ENCODE assay signal across 8 cellular contexts in the genomic region with DNA sequence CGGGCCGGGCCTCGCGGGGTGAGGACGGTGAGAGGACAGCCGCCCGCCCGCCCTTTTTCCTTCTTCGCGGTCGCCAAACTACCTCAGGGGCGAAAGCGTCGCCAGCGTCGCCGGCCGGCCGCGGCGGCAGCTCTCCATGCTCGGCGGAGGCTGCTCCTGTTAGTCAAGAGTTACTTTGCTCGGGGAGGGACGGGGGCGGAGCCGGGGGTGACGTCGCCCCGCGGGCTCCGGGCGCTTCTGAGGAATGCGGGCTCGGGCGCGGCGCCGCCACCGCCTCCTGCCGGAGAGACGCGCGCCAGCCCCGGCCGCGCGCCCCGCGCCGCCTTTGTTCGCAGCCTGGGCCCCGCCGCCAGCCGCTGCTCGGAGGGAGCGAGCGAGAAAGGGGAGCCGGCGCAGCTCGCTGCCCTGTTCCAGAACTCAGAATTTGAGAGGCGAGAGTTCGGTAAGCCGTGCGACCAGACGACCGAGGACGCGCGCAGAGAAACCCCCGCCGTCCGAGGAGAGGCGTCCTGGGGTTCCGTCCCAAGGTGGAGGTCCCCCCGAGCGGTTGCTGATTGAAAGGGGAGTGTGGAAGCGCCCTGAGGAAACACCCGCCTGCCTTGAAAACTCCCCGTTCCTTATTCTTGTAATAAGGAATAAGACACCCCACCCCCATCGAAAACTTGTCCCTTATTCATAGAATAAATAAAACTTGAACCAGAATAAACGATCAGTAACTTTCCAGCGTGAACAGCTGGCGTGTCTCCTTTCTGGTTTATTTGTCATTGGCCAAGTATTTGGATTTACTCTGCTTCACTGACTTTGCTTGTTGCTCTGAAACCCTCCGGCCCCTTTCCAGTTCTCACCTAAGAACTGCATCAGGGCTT. TPM values are rescaled to one million over a fixed set of nuclear protein-coding genes. Genes with fewer than 3 reads are reported as not detected.
A peak's percentile ranks its signal among the peaks of the same experiment; 100 is the strongest.
DNase-seq lines count a peak whose midpoint lies in the region; TF ChIP-seq lines count a peak whose summit lies in the region.

A gene (minus strand): TSS at position 164 of the 866 bp plus-strand sequence. CDS start 241 bp downstream, outside the sequence.

- no peaks in the 10 kb centered on the region for H3K27me3 ChIP-seq in mammary epithelial cell (ENCODE audit: insufficient read depth, low read length)

- peak within 1 kb of the TSS; percentile 88 for H3K4me3 ChIP-seq in HFF-Myc (replicated peaks; ENCODE audit: low read depth, low read length)
- peak within 1 kb of the TSS; percentile 95 for H3K4me3 ChIP-seq in WI38 (ENCODE audit: low read depth, low read length)
- H3K4me3 ChIP-seq in mammary epithelial cell (replicated peaks in 1 of 3; ENCODE audit: insufficient read depth in 1 of 3, low read depth in 2 of 3, low read length in 3 of 3), result peak within 1 kb of the TSS; percentile 91 to 100 (median 98)
- peak within 1 kb of the TSS; percentile 49 to 88 (median 73) for H3K4me3 ChIP-seq in skin epidermis

- no peak for DNase-seq in HFF-Myc (ENCODE audit: extremely low read depth, low read depth)
- DNase-seq in NCI-H1048 (lab: John Stamatoyannopoulos, UW), result peak; percentile 69
- DNase-seq in mammary epithelial cell, result peak; percentile 91
- peak; percentile 88 for DNase-seq in iPS-NIHi11 (ENCODE audit: low spot score)
- DNase-seq in GDM1 (lab: John Stamatoyannopoulos, UW), result no peak

- H3K9ac ChIP-seq in mammary epithelial cell (ENCODE audit: insufficient read depth, low read length), result peak within 1 kb of the TSS; percentile 99

- peaks cover 28% of the 10 kb centered on the region for H3K4me1 ChIP-seq in mammary epithelial cell (ENCODE audit: insufficient read depth, low read length)

- TF ChIP-seq CTCF in GM12874 (IDR thresholded peaks at IDR 0.05; ENCODE audit: insufficient read depth, low read depth, low read length) (peak; percentile 55), HFF-Myc (IDR thresholded peaks at IDR 0.05; ENCODE audit: low read depth, low read length, missing control alignments) (peak; percentile 24), WI38 (IDR thresholded peaks at IDR 0.05; ENCODE audit: low read depth, low read length) (0 out of 2 replicates have a peak, but pooled peaks have one; percentile 12), mammary epithelial cell (conservative IDR thresholded peaks at IDR 0.05 in 1 of 2, IDR thresholded peaks at IDR 0.05 in 1 of 2; ENCODE audit: extremely low read depth in 1 of 2, insufficient read depth in 1 of 2, low read depth in 1 of 2, low read length in 2 of 2) (peak; percentile 17 to 43)

- dilution Hi-C loops in mammary epithelial cell (cut with HindIII; ENCODE audit: low sequenced_read_pairs), result no loop called here

- H3K4me2 ChIP-seq in mammary epithelial cell (ENCODE audit: insufficient read depth, low read depth, low read length), result peak within 1 kb of the TSS; percentile 94

- H3K36me3 ChIP-seq in mammary epithelial cell (ENCODE audit: insufficient read depth, low read length), result no peaks in the 10 kb centered on the region

- peak within 1 kb of the TSS; percentile 94 for H2AFZ ChIP-seq in mammary epithelial cell (ENCODE audit: low read depth, low read length)

- H4K20me1 ChIP-seq in mammary epithelial cell (ENCODE audit: insufficient read depth, low read length), result no peaks in the 10 kb centered on the region

- intact Hi-C loops in mammary epithelial cell (cut with micrococcal nuclease), result loop anchor here (1.0 to 2.0 kb wide), 5 partner anchors 48 to 784 kb away; no protein-coding TSS in a partner anchor

- BruUV-seq in mammary epithelial cell (replicated peaks; lab: Mats Ljungman, UMichigan), result TSS peak; percentile 67

- no peaks in the 10 kb centered on the region for H3K9me3 ChIP-seq in mammary epithelial cell (replicated peaks; ENCODE audit: insufficient read depth, low read length)

- H3K27ac ChIP-seq in mammary epithelial cell (ENCODE audit: insufficient read depth, low read depth, low read length) (peak within 1 kb of the TSS; percentile 96), skin epidermis (peak within 1 kb of the TSS; percentile 52 to 97 (median 92))

- WGBS in mammary epithelial cell (ENCODE audit: low coverage, missing lambda C conversion rate), result 4% methylated on average over 13 of the region's 85 CpGs

- peaks cover 48% of the 10 kb centered on the region for H3K79me2 ChIP-seq in mammary epithelial cell (ENCODE audit: insufficient read depth, low read length)

- in situ Hi-C loops in mammary epithelial cell (cut with MboI; ENCODE audit: low sequenced_read_pairs in 2 of 2), result loop anchor here in 1 of 2 donors (25.0 kb wide), 2 partner anchors 358 to 783 kb away; no protein-coding TSS in a partner anchor

- CTCF ChIA-PET in mammary epithelial cell (lab: Charles Lee; ENCODE audit: low non-redundant PET), result interaction anchor here (0.5 to 1.0 kb wide), 8 partner anchors 13 to 666 kb away, joined by 3 to 11 read pairs (median 4); no protein-coding TSS in a partner anchor

RNA-seq across cellular contexts. Expression of the gene that starts here (rescaled TPM):
- 100 to 1,000 TPM; 103 to 336 TPM for total RNA-seq in mammary epithelial cell
- polyA plus RNA-seq in mammary epithelial cell, result 14.7 TPM
- 138 TPM for polyA minus RNA-seq in mammary epithelial cell

Comparison
In these comparisons a context has a peak if more than half of its experiments do, and no peak if none do; other contexts are left out.
1. DNase-seq: peak in NCI-H1048 (single experiment), mammary epithelial cell (single experiment) and iPS-NIHi11 (single experiment); none in HFF-Myc (single experiment) and GDM1 (single experiment).
2. Peak in every context shown above with its lines, with median percentiles within 50 percentile points of each other: CTCF ChIP-seq and H3K4me3 ChIP-seq.